In genomic region chrX:68650491-68650890, GRCh38 we compare ENCODE assay signal across 26 cellular contexts. TPM values are rescaled to one million over a fixed set of nuclear protein-coding genes. Genes with fewer than 3 reads are reported as not detected.
DNase-seq lines count a peak whose midpoint lies in the region; ATAC-seq and TF ChIP-seq lines count a peak whose summit lies in the region.
"Had no signal": no experiment of that assay in that cellular context is flagged by ENCODE, and none has a peak within 500 bp of the region (broad histone marks: within the 10 kb centered on the region; RNA-seq: fewer than 3 reads in every experiment).

No MANE protein-coding gene starts in this region.

- H2AFZ ChIP-seq in IMR-90 (replicated peaks; ENCODE audit: low read length, poor library complexity): no peak overlapping the region

- TF ChIP-seq RAD21 in IMR-90 (IDR thresholded peaks at IDR 0.05; ENCODE audit: low read length): no peak

- H2BK20ac ChIP-seq in IMR-90 (ENCODE audit: low read depth, low read length): no peak overlapping the region

- 60% methylated on average over 1 of the region's 3 CpGs; no CpG with 5 or more reads in 1 of the 2 experiments for WGBS in IMR-90 (ENCODE audit: extremely low coverage in 2 of 2, insufficient read length in 1 of 2), 2 experiments

- H3K4me1 ChIP-seq in IMR-90 (ENCODE audit: control insufficient read depth, insufficient read depth, low read length) (no peaks in the 10 kb centered on the region; the same call in 1 of the 2 replicates), adipocyte (ENCODE audit: control insufficient read depth, insufficient read depth, low read length) (peaks cover 18% of the 10 kb centered on the region), foreskin keratinocyte (no peaks in the 10 kb centered on the region), BE2C (no peaks in the 10 kb centered on the region), vagina (peaks cover 7% of the 10 kb centered on the region)
- H3K4me1 ChIP-seq: Caco-2, gastrocnemius medialis, spleen had no signal

- intact Hi-C loops in IMR-90 (cut with micrococcal nuclease) (no loop called here), vagina (cut with DNase I) (no loop called here)

- peaks cover 0 to 5% of the 10 kb centered on the region in 2 experiments; a peak in 2 of 4 replicates for H3K79me1 ChIP-seq in IMR-90 (ENCODE audit: low read depth in 1 of 2, low read length in 2 of 2)

- no peak overlapping the region for H2AK9ac ChIP-seq in IMR-90 (replicated peaks; ENCODE audit: low read depth, low read length, poor library complexity)

- H3K4me3 ChIP-seq in IMR-90 (ENCODE audit: insufficient read depth, low read depth, low read length) (no peak overlapping the region), adipocyte (ENCODE audit: low read length) (no peak overlapping the region), BE2C (ENCODE audit: low read depth, low read length) (no peak overlapping the region), vagina (no peak overlapping the region)
- H3K4me3 ChIP-seq: BLaER1, gastrocnemius medialis, SK-N-MC, spleen had no signal

- dilution Hi-C loops in IMR-90 (cut with HindIII; ENCODE audit: low sequenced_read_pairs, unreplicated experiment): no loop called here

- H3K4me2 ChIP-seq in IMR-90 (ENCODE audit: low read depth, low read length): no peak overlapping the region
- H3K4me2 ChIP-seq: BLaER1 had no signal

- peaks cover 12% of the 10 kb centered on the region; the same call in 1 of the 2 replicates for H4K20me1 ChIP-seq in IMR-90 (ENCODE audit: insufficient read depth, low read length)

- no peak overlapping the region for H4K5ac ChIP-seq in IMR-90 (ENCODE audit: low read depth, low read length)

- no peak overlapping the region for H2BK15ac ChIP-seq in IMR-90 (ENCODE audit: low read depth, low read length)

- no peak overlapping the region for H3K56ac ChIP-seq in IMR-90 (ENCODE audit: extremely low read depth, insufficient read depth, low read length)

- ATAC-seq in IMR-90 (ENCODE audit: low read depth): 0 out of 2 replicates have a peak, but pooled peaks have one; percentile 28
- ATAC-seq in foreskin keratinocyte: peak; percentile 84
- ATAC-seq in GM21526 (IDR thresholded peaks at IDR 0.05; ENCODE audit: low FRiP score, unreplicated experiment): no peak
- ATAC-seq: gastrocnemius medialis had no signal

- no peak overlapping the region for H3K14ac ChIP-seq in IMR-90 (replicated peaks; ENCODE audit: low read depth, low read length)

- H2BK5ac ChIP-seq in IMR-90 (ENCODE audit: low read depth, low read length, poor library complexity, severe bottlenecking): no peak overlapping the region

- H4K8ac ChIP-seq in IMR-90 (ENCODE audit: low read depth in 2 of 2, low read length in 2 of 2): no peak overlapping the region

- H3K27me3 ChIP-seq in IMR-90 (ENCODE audit: control insufficient read depth, insufficient read depth, low read length) (no peaks in the 10 kb centered on the region; the same call in 1 of the 2 replicates), adipocyte (replicated peaks; ENCODE audit: control insufficient read depth, insufficient read depth, low read length) (peaks cover 13% of the 10 kb centered on the region), foreskin keratinocyte (no peaks in the 10 kb centered on the region), BE2C (no peaks in the 10 kb centered on the region), vagina (no peaks in the 10 kb centered on the region)
- H3K27me3 ChIP-seq: gastrocnemius medialis had no signal

- TF ChIP-seq POLR2A in IMR-90 (IDR thresholded peaks at IDR 0.05; ENCODE audit: low read depth, low read length): no peak
- TF ChIP-seq POLR2A in vagina (IDR thresholded peaks at IDR 0.05): no peak

- H3K36me3 ChIP-seq in IMR-90 (ENCODE audit: control insufficient read depth, insufficient read depth, low read length) (no peaks in the 10 kb centered on the region), adipocyte (ENCODE audit: control insufficient read depth, insufficient read depth, low read length, severe bottlenecking) (no peaks in the 10 kb centered on the region), BE2C (no peaks in the 10 kb centered on the region), vagina (no peaks in the 10 kb centered on the region)
- H3K36me3 ChIP-seq: BLaER1, gastrocnemius medialis, spleen had no signal

- no TSS peak for BruUV-seq in IMR-90 (replicated peaks; lab: Mats Ljungman, UMichigan)

- H3K18ac ChIP-seq in IMR-90 (ENCODE audit: low read depth, low read length): no peak overlapping the region

- CTCF ChIA-PET in IMR-90 (lab: Yijun Ruan, JAX): no interaction called here

- DNase-seq in A172 (ENCODE audit: low spot score) (peak; percentile 36), IMR-90 (peak; percentile 61), adipocyte (ENCODE audit: low read depth) (peak; percentile 16), foreskin keratinocyte (peak in 1 of 2 donors; percentile 45), BE2C (no peak), vagina (ENCODE audit: extremely low spot score in 2 of 2) (no peak), DMS79 (lab: John Stamatoyannopoulos, UW) (no peak)
- DNase-seq: 8988T; activated CD4-positive, alpha-beta T cell treated with anti-CD3 and anti-CD28 coated beads, Interleukin-2, amount 50 U/mL, for 48 hours; activated gamma-delta T cell; Caco-2; central memory CD4-positive, alpha-beta T cell; gastrocnemius medialis; GOT3; kidney; NCI-H1417; NCI-H2107; NCI-H510A treated with DMSO at 0.1 percent for 48 hours; nucleus accumbens; RPMI8226; spleen; stimulated activated CD4-positive, alpha-beta T cell treated with anti-CD3 and anti-CD28 coated beads, Interleukin-4, amount 100 ng/mL, for 24 hours; stimulated activated naive CD4-positive, alpha-beta T cell treated with Interleukin-2 at 50 U/mL for 16 hours had no signal

- in situ Hi-C loops in IMR-90 (cut with MboI; ENCODE audit: low sequenced_read_pairs): no loop called here

- H2BK120ac ChIP-seq in IMR-90 (ENCODE audit: low read depth, low read length): no peak overlapping the region

- H3K9ac ChIP-seq in IMR-90 (ENCODE audit: low read depth, low read length) (no peak overlapping the region), adipocyte (ENCODE audit: low read length) (no peak overlapping the region)
- H3K9ac ChIP-seq: BLaER1 had no signal

- H3K9me1 ChIP-seq in IMR-90 (ENCODE audit: insufficient read depth, low read length): peaks cover 9% of the 10 kb centered on the region

- H3K27ac ChIP-seq in IMR-90 (ENCODE audit: insufficient read depth, low read length): no peak overlapping the region
- H3K27ac ChIP-seq in foreskin keratinocyte: no peak overlapping the region
- no peak overlapping the region for H3K27ac ChIP-seq in vagina
- H3K27ac ChIP-seq: BLaER1, gastrocnemius medialis, spleen had no signal

- no peak for TF ChIP-seq CTCF in IMR-90 (conservative IDR thresholded peaks at IDR 0.05; ENCODE audit: low read depth, low read length)
- no peak for TF ChIP-seq CTCF in foreskin keratinocyte (conservative IDR thresholded peaks at IDR 0.05)
- TF ChIP-seq CTCF in BE2C (IDR thresholded peaks at IDR 0.05; ENCODE audit: low read depth, low read length): no peak
- no peak for TF ChIP-seq CTCF in vagina (IDR thresholded peaks at IDR 0.05)

- H2AK5ac ChIP-seq in IMR-90 (ENCODE audit: low read depth, low read length): no peak overlapping the region

- POLR2A ChIA-PET in IMR-90 (lab: Charles Lee; ENCODE audit: unreplicated experiment): no interaction called here

- no peak overlapping the region for H3K23ac ChIP-seq in IMR-90 (ENCODE audit: low read depth, low read length)

- H3K9me3 ChIP-seq in IMR-90 (ENCODE audit: control insufficient read depth, insufficient read depth, low read length): no peaks in the 10 kb centered on the region
- no peaks in the 10 kb centered on the region for H3K9me3 ChIP-seq in adipocyte (ENCODE audit: control insufficient read depth, low read length)
- H3K9me3 ChIP-seq in BE2C: no peaks in the 10 kb centered on the region
- H3K9me3 ChIP-seq in vagina: no peaks in the 10 kb centered on the region
- H3K9me3 ChIP-seq: BLaER1, Caco-2, gastrocnemius medialis, spleen had no signal

- no peak overlapping the region for H4K91ac ChIP-seq in IMR-90 (ENCODE audit: insufficient read depth, low read depth, low read length)

- no peak overlapping the region for H3K4ac ChIP-seq in IMR-90 (ENCODE audit: low read depth, low read length)

TF ChIP-seq in IMR-90, 13 proteins besides CTCF, POLR2A, EP300 and RAD21 (continues in another document):
- TF ChIP-seq MXI1 (IDR thresholded peaks at IDR 0.05; ENCODE audit: borderline replicate concordance, low read depth, low read length) (no peak), NFE2L2 (IDR thresholded peaks at IDR 0.05; ENCODE audit: low read depth, low read length) (no peak), MAFK (IDR thresholded peaks at IDR 0.05; ENCODE audit: low read depth, low read length) (no peak), SMC3 (IDR thresholded peaks at IDR 0.05; ENCODE audit: low read depth, low read length) (no peak), ELK1 (IDR thresholded peaks at IDR 0.05; ENCODE audit: borderline replicate concordance, low read depth, low read length) (no peak), RCOR1 (IDR thresholded peaks at IDR 0.05; ENCODE audit: insufficient replicate concordance, low read length) (no peak), USF2 (IDR thresholded peaks at IDR 0.05; ENCODE audit: low read depth, low read length) (no peak), CEBPB (IDR thresholded peaks at IDR 0.05; ENCODE audit: low read depth, low read length) (no peak)

RNA-seq across cellular contexts. Expression of gene STARD8, which starts 3.0 kb away (rescaled TPM):
- 4.6 and 4.9 TPM in 2 replicates for total RNA-seq in A172 (2014; rRNA removed; shearing (Covaris generic))
- total RNA-seq in IMR-90 (2012; rRNA removed): 1.6 and 1.7 TPM in 2 replicates
- polyA plus RNA-seq in IMR-90 (2012; rRNA removed): 2.3 and 2.5 TPM in 2 replicates
- polyA plus RNA-seq in IMR-90 (2012; cell fraction: cytosol; rRNA removed): 1.1 and 1.6 TPM in 2 replicates
- 3.8 and 5.7 TPM in 2 replicates for polyA plus RNA-seq in IMR-90 (2012; cell fraction: nucleus; rRNA removed; ENCODE audit: low replicate concordance)
- 0.11 and 0.20 TPM in 2 replicates for total RNA-seq in foreskin keratinocyte
- 0.10 and 0.12 TPM in 2 replicates for polyA plus RNA-seq in foreskin keratinocyte
- polyA plus RNA-seq in BE2C (2012; ENCODE audit: insufficient read depth, insufficient read length, low read depth): 0.54 TPM
- 14.0 TPM for total RNA-seq in vagina
- total RNA-seq: Caco-2 had no signal

Comparison
In these comparisons a context has a peak if more than half of its experiments do, and no peak if none do; other contexts are left out.
1. DNase-seq: peak in A172 (single experiment), IMR-90 (single experiment) and adipocyte (single experiment); none in BE2C (single experiment), vagina (0 of 2) and DMS79 (single experiment).